In genomic region chr2:121534007-121534406, GRCh38 we compare ENCODE assay signal across 27 cellular contexts. TPM values are rescaled to one million over a fixed set of nuclear protein-coding genes. Genes with fewer than 3 reads are reported as not detected.
DNase-seq lines count a peak whose midpoint lies in the region; ATAC-seq and TF ChIP-seq lines count a peak whose summit lies in the region.
"Had no signal": no experiment of that assay in that cellular context is flagged by ENCODE, and none has a peak within 500 bp of the region (broad histone marks: within the 10 kb centered on the region; RNA-seq: fewer than 3 reads in every experiment).

No MANE protein-coding gene starts in this region.

- no peak overlapping the region for H3K4me3 ChIP-seq in hepatocyte
- H3K4me3 ChIP-seq in smooth muscle cell = no peak overlapping the region
- H3K4me3 ChIP-seq in WERI-Rb-1 (ENCODE audit: low read depth, low read length) = no peak overlapping the region
- H3K4me3 ChIP-seq: lower lobe of right lung, thoracic aorta had no signal

- no peaks in the 10 kb centered on the region for H4K20me1 ChIP-seq in hepatocyte (ENCODE audit: insufficient read depth, poor library complexity, severe bottlenecking)
- H4K20me1 ChIP-seq in smooth muscle cell (ENCODE audit: low read depth) = peaks cover 76% of the 10 kb centered on the region

- POLR2A ChIA-PET in activated CD4-positive, alpha-beta memory T cell treated with anti-CD3 and anti-CD28 coated beads for 36 hours (lab: Charles Lee) = no interaction called here
- POLR2A ChIA-PET in activated CD4-positive, alpha-beta memory T cell treated with anti-CD3 and anti-CD28 coated beads, Interleukin-2, amount 10 ng/mL, durations not matched to agents 7 days and 5 days (lab: Charles Lee) = interaction anchor here (0.6 kb wide), 1 partner anchor 459 kb away, joined by 3 read pairs; no protein-coding TSS in a partner anchor

- peaks cover 14% of the 10 kb centered on the region for H3K36me3 Mint-ChIP-seq in activated CD4-positive, alpha-beta memory T cell treated with anti-CD3 and anti-CD28 coated beads for 36 hours
- H3K36me3 Mint-ChIP-seq in activated CD4-positive, alpha-beta memory T cell treated with anti-CD3 and anti-CD28 coated beads, Interleukin-2, amount 10 ng/mL, durations not matched to agents 7 days and 5 days (ENCODE audit: low read depth) = peaks cover 8% of the 10 kb centered on the region

- H3K9me3 Mint-ChIP-seq in activated CD4-positive, alpha-beta memory T cell treated with anti-CD3 and anti-CD28 coated beads for 36 hours = no peaks in the 10 kb centered on the region
- no peaks in the 10 kb centered on the region for H3K9me3 Mint-ChIP-seq in activated CD4-positive, alpha-beta memory T cell treated with anti-CD3 and anti-CD28 coated beads, Interleukin-2, amount 10 ng/mL, durations not matched to agents 7 days and 5 days
- H3K9me3 Mint-ChIP-seq: activated naive CD4-positive, alpha-beta T cell treated with anti-CD3 and anti-CD28 coated beads, Interleukin-2, amount 10 ng/mL, durations not matched to agents 7 days and 5 days had no signal

- H2AFZ ChIP-seq in hepatocyte = no peak overlapping the region
- H2AFZ ChIP-seq in smooth muscle cell (ENCODE audit: low read depth) = no peak overlapping the region

- H3K9me3 ChIP-seq in hepatocyte (ENCODE audit: low read depth) (no peaks in the 10 kb centered on the region), smooth muscle cell (replicated peaks; ENCODE audit: low read depth) (no peaks in the 10 kb centered on the region), WERI-Rb-1 (ENCODE audit: severe bottlenecking) (no peaks in the 10 kb centered on the region)
- H3K9me3 ChIP-seq: lower lobe of right lung, thoracic aorta had no signal

- H3K27ac Mint-ChIP-seq in activated CD4-positive, alpha-beta memory T cell treated with anti-CD3 and anti-CD28 coated beads for 36 hours = peak overlapping the region; percentile 39
- no peak overlapping the region for H3K27ac Mint-ChIP-seq in activated CD4-positive, alpha-beta memory T cell treated with anti-CD3 and anti-CD28 coated beads, Interleukin-2, amount 10 ng/mL, durations not matched to agents 7 days and 5 days
- H3K27ac Mint-ChIP-seq: activated CD8-positive, alpha-beta T cell treated with anti-CD3 and anti-CD28 coated beads, Interleukin-2, amount 10 ng/mL, durations not matched to agents 7 days and 5 days; activated naive CD4-positive, alpha-beta T cell treated with anti-CD3 and anti-CD28 coated beads, Interleukin-2, amount 10 ng/mL, durations not matched to agents 7 days and 5 days had no signal

- H3K4me3 Mint-ChIP-seq in activated CD4-positive, alpha-beta memory T cell treated with anti-CD3 and anti-CD28 coated beads for 36 hours = no peak overlapping the region
- no peak overlapping the region for H3K4me3 Mint-ChIP-seq in activated CD4-positive, alpha-beta memory T cell treated with anti-CD3 and anti-CD28 coated beads, Interleukin-2, amount 10 ng/mL, durations not matched to agents 7 days and 5 days
- H3K4me3 Mint-ChIP-seq: activated CD8-positive, alpha-beta T cell treated with anti-CD3 and anti-CD28 coated beads, Interleukin-2, amount 10 ng/mL, durations not matched to agents 7 days and 5 days; activated naive CD4-positive, alpha-beta T cell treated with anti-CD3 and anti-CD28 coated beads, Interleukin-2, amount 10 ng/mL, durations not matched to agents 7 days and 5 days had no signal

- no peaks in the 10 kb centered on the region for H3K27me3 ChIP-seq in hepatocyte
- H3K27me3 ChIP-seq in smooth muscle cell (ENCODE audit: low read depth) = no peaks in the 10 kb centered on the region
- H3K27me3 ChIP-seq in WERI-Rb-1 (ENCODE audit: insufficient read depth, low read depth, severe bottlenecking) = no peaks in the 10 kb centered on the region

- no peaks in the 10 kb centered on the region for H3K9me2 ChIP-seq in hepatocyte (replicated peaks; ENCODE audit: insufficient read depth)

- H3F3A ChIP-seq in smooth muscle cell (ENCODE audit: low read depth) = peaks cover 10% of the 10 kb centered on the region

- H3K4me1 ChIP-seq in hepatocyte (ENCODE audit: insufficient read depth) (peaks cover 25% of the 10 kb centered on the region), smooth muscle cell (ENCODE audit: low read depth) (peaks cover 18% of the 10 kb centered on the region)

- ATAC-seq in HG03196 (IDR thresholded peaks at IDR 0.05; ENCODE audit: unreplicated experiment) = no peak
- ATAC-seq in GM21528 (IDR thresholded peaks at IDR 0.05; ENCODE audit: low FRiP score, unreplicated experiment) = no peak
- ATAC-seq: activated CD8-positive, alpha-beta T cell treated with anti-CD3 and anti-CD28 coated beads, Interleukin-2, amount 10 ng/mL, durations not matched to agents 7 days and 5 days; lower lobe of right lung had no signal

- TF ChIP-seq CTCF in hepatocyte (IDR thresholded peaks at IDR 0.05; ENCODE audit: poor library complexity) (no peak), smooth muscle cell (IDR thresholded peaks at IDR 0.05; ENCODE audit: borderline replicate concordance, insufficient read depth, poor library complexity, severe bottlenecking) (no peak), WERI-Rb-1 (IDR thresholded peaks at IDR 0.05; ENCODE audit: low read depth, low read length) (no peak)

- H3K9ac ChIP-seq in smooth muscle cell (ENCODE audit: low read depth) = peak overlapping the region; percentile 14

- H3K4me2 ChIP-seq in hepatocyte = no peak overlapping the region
- H3K4me2 ChIP-seq in smooth muscle cell = no peak overlapping the region

- DNase-seq in activated CD4-positive, alpha-beta memory T cell treated with anti-CD3 and anti-CD28 coated beads for 36 hours = no peak
- no peak for DNase-seq in activated CD4-positive, alpha-beta memory T cell treated with anti-CD3 and anti-CD28 coated beads, Interleukin-2, amount 10 ng/mL, durations not matched to agents 7 days and 5 days
- DNase-seq in OCI-M1 (lab: John Stamatoyannopoulos, UW) (peak; percentile 15), hepatocyte (ENCODE audit: low spot score) (no peak), smooth muscle cell (lab: John Stamatoyannopoulos, UW; ENCODE audit: unreplicated experiment) (no peak), WERI-Rb-1 (no peak)
- DNase-seq: activated CD8-positive, alpha-beta T cell treated with anti-CD3 and anti-CD28 coated beads, Interleukin-2, amount 10 ng/mL, durations not matched to agents 7 days and 5 days; activated naive CD4-positive, alpha-beta T cell treated with anti-CD3 and anti-CD28 coated beads, Interleukin-2, amount 10 ng/mL, durations not matched to agents 7 days and 5 days; anterior cingulate cortex; caudate nucleus; DMS79; foreskin fibroblast; HCEC 1CT; lower lobe of right lung; NCI-H1436 treated with DMSO at 0.1 percent for 48 hours; NCI-H524 treated with DMSO at 0.1 percent for 48 hours; stimulated activated CD4-positive, alpha-beta T cell treated with anti-CD3 and anti-CD28 coated beads, Interleukin-1b, Interleukin-23, amount 100 ng/mL, for 48 hours; stimulated activated naive CD4-positive, alpha-beta T cell; T1000 had no signal

- CTCF ChIA-PET in activated CD4-positive, alpha-beta memory T cell treated with anti-CD3 and anti-CD28 coated beads for 36 hours (lab: Charles Lee) = no interaction called here
- CTCF ChIA-PET in activated CD4-positive, alpha-beta memory T cell treated with anti-CD3 and anti-CD28 coated beads, Interleukin-2, amount 10 ng/mL, durations not matched to agents 7 days and 5 days (lab: Charles Lee) = no interaction called here

- H3K79me2 ChIP-seq in hepatocyte (peaks cover 70% of the 10 kb centered on the region), smooth muscle cell (ENCODE audit: low read depth) (peaks cover 51% of the 10 kb centered on the region)

- H3K36me3 ChIP-seq in hepatocyte (replicated peaks; ENCODE audit: insufficient read depth, low read depth) (no peaks in the 10 kb centered on the region), smooth muscle cell (ENCODE audit: low read depth) (no peaks in the 10 kb centered on the region), WERI-Rb-1 (no peaks in the 10 kb centered on the region)
- H3K36me3 ChIP-seq: lower lobe of right lung, thoracic aorta had no signal

- H3K27ac ChIP-seq in hepatocyte (peak overlapping the region; percentile 92), smooth muscle cell (ENCODE audit: low read depth) (peak overlapping the region; percentile 100), WERI-Rb-1 (no peak overlapping the region)
- H3K27ac ChIP-seq: 22Rv1, lower lobe of right lung, thoracic aorta had no signal

- H3K4me1 Mint-ChIP-seq in activated CD4-positive, alpha-beta memory T cell treated with anti-CD3 and anti-CD28 coated beads for 36 hours (ENCODE audit: low read depth) = peaks cover 50% of the 10 kb centered on the region
- peaks cover 52% of the 10 kb centered on the region for H3K4me1 Mint-ChIP-seq in activated CD4-positive, alpha-beta memory T cell treated with anti-CD3 and anti-CD28 coated beads, Interleukin-2, amount 10 ng/mL, durations not matched to agents 7 days and 5 days

- intact Hi-C loops in activated CD4-positive, alpha-beta memory T cell treated with anti-CD3 and anti-CD28 coated beads for 36 hours (cut with micrococcal nuclease) = no loop called here

- peaks cover 4% of the 10 kb centered on the region for H3K27me3 Mint-ChIP-seq in activated CD4-positive, alpha-beta memory T cell treated with anti-CD3 and anti-CD28 coated beads for 36 hours
- no peaks in the 10 kb centered on the region for H3K27me3 Mint-ChIP-seq in activated CD4-positive, alpha-beta memory T cell treated with anti-CD3 and anti-CD28 coated beads, Interleukin-2, amount 10 ng/mL, durations not matched to agents 7 days and 5 days
- H3K27me3 Mint-ChIP-seq: activated naive CD4-positive, alpha-beta T cell treated with anti-CD3 and anti-CD28 coated beads, Interleukin-2, amount 10 ng/mL, durations not matched to agents 7 days and 5 days had no signal

RNA-seq across cellular contexts. Expression of gene RNU4ATAC, which starts 3.3 kb away (rescaled TPM):
- total RNA-seq in activated CD4-positive, alpha-beta memory T cell treated with anti-CD3 and anti-CD28 coated beads for 36 hours = not detected
- not detected for total RNA-seq in activated CD4-positive, alpha-beta memory T cell treated with anti-CD3 and anti-CD28 coated beads, Interleukin-2, amount 10 ng/mL, durations not matched to agents 7 days and 5 days
- not detected in 2 replicates for total RNA-seq in hepatocyte
- 9.5 and 10.0 TPM in 2 replicates for polyA plus RNA-seq in hepatocyte
- not detected in 2 replicates for total RNA-seq in smooth muscle cell
- polyA plus RNA-seq in smooth muscle cell = 13.5 and 20.4 TPM in 2 replicates
- total RNA-seq: activated CD8-positive, alpha-beta T cell treated with anti-CD3 and anti-CD28 coated beads, Interleukin-2, amount 10 ng/mL, durations not matched to agents 7 days and 5 days; dermis microvascular lymphatic vessel endothelial cell; osteocyte; RPMI7951; thoracic aorta had no signal
- polyA plus RNA-seq: keratinocyte had no signal
